19 cellular contexts compared by ENCODE assay signal in the genomic region with DNA sequence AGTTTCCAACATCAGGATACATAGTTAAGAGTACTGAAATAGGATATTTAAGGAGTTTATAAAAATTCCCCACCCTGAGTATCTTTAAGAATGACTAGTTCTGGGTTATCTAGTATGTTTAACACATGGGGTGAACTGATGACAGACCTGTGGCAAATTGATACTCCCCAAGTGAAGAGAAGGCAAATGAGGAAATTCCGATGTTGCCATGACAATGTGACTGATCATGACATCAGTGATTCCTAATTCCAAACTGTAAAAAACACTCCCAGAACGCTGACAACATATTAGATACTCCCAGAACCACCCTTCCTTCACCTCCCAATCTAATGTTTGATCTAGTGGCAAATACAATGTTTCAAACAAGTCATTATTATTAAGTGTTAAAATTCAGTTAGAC.
DNase-seq lines count a peak whose midpoint lies in the region; ATAC-seq and TF ChIP-seq lines count a peak whose summit lies in the region.
"Had no signal": no experiment of that assay in that cellular context is flagged by ENCODE, and none has a peak within 500 bp of the region (broad histone marks: within the 10 kb centered on the region; RNA-seq: fewer than 3 reads in every experiment).

No MANE protein-coding gene starts in this region.

- no peaks in the 10 kb centered on the region for H3K9me3 ChIP-seq in gastroesophageal sphincter
- H3K9me3 ChIP-seq: colonic mucosa, MG63, prostate gland, spleen, tibial artery had no signal

- 67 to 72% methylated on average over 2 of the region's 2 CpGs for WGBS in gastroesophageal sphincter (ENCODE audit: low coverage in 1 of 2), 2 donors

- H3K27ac ChIP-seq in brain microvascular endothelial cell = no peak overlapping the region
- H3K27ac ChIP-seq in gastroesophageal sphincter = no peak overlapping the region
- H3K27ac ChIP-seq: colonic mucosa, prostate gland, tibial artery had no signal

- no peak for TF ChIP-seq EP300 in gastroesophageal sphincter (IDR thresholded peaks at IDR 0.05)

- no peaks in the 10 kb centered on the region for H3K36me3 ChIP-seq in brain microvascular endothelial cell (replicated peaks)
- H3K36me3 ChIP-seq in gastroesophageal sphincter = no peaks in the 10 kb centered on the region
- H3K36me3 ChIP-seq: colonic mucosa, MG63, prostate gland, spleen, tibial artery had no signal

- no peak for TF ChIP-seq CTCF in brain microvascular endothelial cell (IDR thresholded peaks at IDR 0.05; ENCODE audit: low read depth, low read length, missing control alignments)
- no peak for TF ChIP-seq CTCF in gastroesophageal sphincter (IDR thresholded peaks at IDR 0.05)

- TF ChIP-seq POLR2A in gastroesophageal sphincter (IDR thresholded peaks at IDR 0.05) = no peak

- H3K4me1 ChIP-seq in gastroesophageal sphincter = peaks cover 3 to 58% (median 7%) of the 10 kb centered on the region in 3 donors
- H3K4me1 ChIP-seq: colonic mucosa, prostate gland had no signal

- peak; percentile 37 for ATAC-seq in gastroesophageal sphincter
- no peak for ATAC-seq in GM21423 (IDR thresholded peaks at IDR 0.05; ENCODE audit: unreplicated experiment)
- ATAC-seq: HCT116; natural killer cell treated with Interleukin-12 subunit alpha and Interleukin-12 subunit beta and Interleukin-15 and Interleukin-18, amount 100 ng/mL, for 72 hours had no signal

- DNase-seq in AG20443 (ENCODE audit: low spot score) (peak; percentile 50), HS-5 (ENCODE audit: low read depth) (peak; percentile 93), brain microvascular endothelial cell (peak; percentile 72), NAMALWA (ENCODE audit: low spot score) (no peak), cerebellar nuclear complex (lab: John Stamatoyannopoulos, UW) (no peak)
- no peak for DNase-seq in stimulated activated naive CD4-positive, alpha-beta T cell treated with Interleukin-2 at 50 U/mL for 16 hours (lab: John Stamatoyannopoulos, UW)
- DNase-seq: activated effector memory CD4-positive, alpha-beta T cell treated with anti-CD3 and anti-CD28 coated beads, Interleukin-2, amount 50 U/mL, for 16 hours; aorta; colonic mucosa; MG63; NCI-H2081; NCI-H510A; spleen; tibial artery had no signal

- no peaks in the 10 kb centered on the region for H3K27me3 ChIP-seq in brain microvascular endothelial cell (replicated peaks)
- no peaks in the 10 kb centered on the region for H3K27me3 ChIP-seq in gastroesophageal sphincter
- H3K27me3 ChIP-seq: colonic mucosa, MG63, spleen, tibial artery had no signal

- in situ Hi-C loops in brain microvascular endothelial cell (cut with HindIII; ENCODE audit: low pct_ligation_motif_present, low sequenced_read_pairs) = no loop called here

- no peak overlapping the region for H3K4me3 ChIP-seq in brain microvascular endothelial cell (ENCODE audit: low read depth, low read length)
- no peak overlapping the region for H3K4me3 ChIP-seq in gastroesophageal sphincter
- H3K4me3 ChIP-seq: colonic mucosa, MG63, prostate gland, spleen, tibial artery had no signal

Comparison
In these comparisons a context has a peak if more than half of its experiments do, and no peak if none do; other contexts are left out.
1. DNase-seq: peak in AG20443 (single experiment), HS-5 (single experiment) and brain microvascular endothelial cell (single experiment); none in NAMALWA (single experiment), stimulated activated naive CD4-positive, alpha-beta T cell treated with Interleukin-2 at 50 U/mL for 16 hours (single experiment) and cerebellar nuclear complex (0 of 2).